In the genomic region with DNA sequence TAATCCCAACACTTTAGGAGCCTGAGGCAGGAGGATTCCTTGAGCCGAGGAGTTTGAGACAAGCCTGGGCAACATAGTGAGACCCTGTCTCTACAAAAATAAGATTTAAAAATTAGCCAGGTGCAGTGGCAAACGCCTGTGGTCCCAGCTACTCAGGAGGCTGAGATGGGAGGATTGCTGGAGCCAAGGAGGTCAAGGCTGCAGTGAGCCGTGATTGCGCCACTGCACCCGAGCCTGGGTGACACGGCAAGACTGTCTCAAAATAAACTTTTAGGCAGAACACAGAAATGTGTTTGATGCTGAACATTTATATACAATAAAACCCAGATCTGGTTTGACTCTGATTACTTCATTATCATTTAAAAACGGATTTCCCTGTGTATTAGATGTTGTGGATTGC, we compare ENCODE assay signal across 16 cellular contexts. TPM values are rescaled to one million over a fixed set of nuclear protein-coding genes. Genes with fewer than 3 reads are reported as not detected.
A peak's percentile ranks its signal among the peaks of the same experiment; 100 is the strongest.
DNase-seq lines count a peak whose midpoint lies in the region; ATAC-seq, FAIRE-seq and TF ChIP-seq lines count a peak whose summit lies in the region.
"Had no signal": no experiment of that assay in that cellular context is flagged by ENCODE, and none has a peak within 500 bp of the region (broad histone marks: within the 10 kb centered on the region; RNA-seq: fewer than 3 reads in every experiment).

No MANE protein-coding gene starts in this region.

- no peak for FAIRE-seq in HepG2 (lab: Jason Lieb, UNC)
- FAIRE-seq: endothelial cell of umbilical vein had no signal

- H3K9ac ChIP-seq in HepG2 (ENCODE audit: insufficient read depth, low read depth, low read length): no peak overlapping the region

- H3K36me3 ChIP-seq in HepG2 (replicated peaks in 1 of 2; ENCODE audit: control insufficient read depth in 1 of 2, insufficient read depth in 2 of 2, low read length in 2 of 2): peaks cover 11 to 39% of the 10 kb centered on the region in 2 experiments; a peak in 4 of 5 replicates
- H3K36me3 ChIP-seq in right lobe of liver: peaks cover 0 to 40% (median 11%) of the 10 kb centered on the region in 4 donors
- H3K36me3 ChIP-seq in CD8-positive, alpha-beta T cell (ENCODE audit: insufficient read depth, low read length): peaks cover 18% of the 10 kb centered on the region

- no peak for TF ChIP-seq RAD21 in HepG2 (CRISPR knock-in tag; IDR thresholded peaks at IDR 0.05)

- in situ Hi-C loops in HepG2 (cut with HindIII; ENCODE audit: extremely low pct_ligation_motif_present, low pct_unique_long_range_greater_than_20kb): no loop called here

- CTCF ChIA-PET in HepG2 (lab: Yijun Ruan, JAX; ENCODE audit: low intra/inter-chr PET ratio, low total read pairs): no interaction called here
- CTCF ChIA-PET in CD8-positive, alpha-beta T cell (lab: Charles Lee): no interaction called here

- no TSS peak for BruUV-seq in HepG2 (replicated peaks; lab: Mats Ljungman, UMichigan)

- peaks cover 56% of the 10 kb centered on the region for H3K4me1 Mint-ChIP-seq in CD8-positive, alpha-beta T cell (ENCODE audit: low read depth)

- no peaks in the 10 kb centered on the region for H3K27me3 ChIP-seq in HepG2 (ENCODE audit: control insufficient read depth in 1 of 2, insufficient read depth in 2 of 2, low read length in 2 of 2)
- no peaks in the 10 kb centered on the region for H3K27me3 ChIP-seq in right lobe of liver
- no peaks in the 10 kb centered on the region for H3K27me3 ChIP-seq in CD8-positive, alpha-beta T cell (ENCODE audit: insufficient read depth, low read length)
- H3K27me3 ChIP-seq: testis had no signal

- 84% methylated on average over 7 of the region's 7 CpGs for WGBS in HepG2 (ENCODE audit: low lambda C conversion rate)
- 55% methylated on average over 4 of the region's 7 CpGs for WGBS in right lobe of liver (ENCODE audit: insufficient coverage, low coverage, low lambda C conversion rate, missing lambda C conversion rate)

- no peak for ATAC-seq in HepG2
- ATAC-seq in right lobe of liver: no peak
- no peak for ATAC-seq in activated naive CD4-positive, alpha-beta T cell treated with anti-CD3 and anti-CD28 coated beads, Interleukin-2, amount 50 U/mL, for 72 hours
- ATAC-seq in HG02981 (IDR thresholded peaks at IDR 0.05; ENCODE audit: unreplicated experiment): no peak
- no peak for ATAC-seq in CD8-positive, alpha-beta T cell

- H3K79me2 ChIP-seq in HepG2 (ENCODE audit: insufficient read depth, low read length): peaks cover 16% of the 10 kb centered on the region

- H3K27ac Mint-ChIP-seq in activated naive CD4-positive, alpha-beta T cell treated with anti-CD3 and anti-CD28 coated beads, Interleukin-2, amount 50 U/mL, for 72 hours: peak overlapping the region; percentile 93 to 94
- no peak overlapping the region for H3K27ac Mint-ChIP-seq in CD8-positive, alpha-beta T cell

- H3K9me3 ChIP-seq in HepG2 (ENCODE audit: low read length) (no peaks in the 10 kb centered on the region), right lobe of liver (no peaks in the 10 kb centered on the region)
- H3K9me3 ChIP-seq in CD8-positive, alpha-beta T cell (ENCODE audit: low read length): no peaks in the 10 kb centered on the region
- H3K9me3 ChIP-seq: HAP-1, testis had no signal

- no peak overlapping the region for H3K27ac ChIP-seq in HepG2 (ENCODE audit: extremely low read length, insufficient read depth, low read length)
- H3K27ac ChIP-seq in right lobe of liver: no peak overlapping the region
- H3K27ac ChIP-seq in CD8-positive, alpha-beta T cell (ENCODE audit: low read depth, low read length): no peak overlapping the region
- H3K27ac ChIP-seq: testis had no signal

- H3K4me3 ChIP-seq in HepG2 (replicated peaks in 1 of 3; ENCODE audit: insufficient read depth in 1 of 3, low read depth in 2 of 3, low read length in 3 of 3) (no peak overlapping the region), right lobe of liver (no peak overlapping the region)
- H3K4me3 ChIP-seq in CD8-positive, alpha-beta T cell (ENCODE audit: low read depth, low read length): no peak overlapping the region
- H3K4me3 ChIP-seq: HAP-1, testis had no signal

- no peaks in the 10 kb centered on the region for H3K27me3 Mint-ChIP-seq in CD8-positive, alpha-beta T cell (ENCODE audit: low read depth)
- H3K27me3 Mint-ChIP-seq: activated CD4-positive, alpha-beta T cell treated with anti-CD3 and anti-CD28 coated beads, Interleukin-2, amount 10 ng/mL, durations not matched to agents 7 days and 5 days had no signal

- intact Hi-C loops in HepG2 (cut with micrococcal nuclease; ENCODE audit: unreplicated experiment) (no loop called here), right lobe of liver (cut with DNase I) (no loop called here)
- intact Hi-C loops in CD8-positive, alpha-beta T cell (cut with DNase I, micrococcal nuclease): no loop called here

- TF ChIP-seq CTCF in HepG2 (CRISPR knock-in tag; IDR thresholded peaks at IDR 0.05) (no peak), right lobe of liver (IDR thresholded peaks at IDR 0.05) (no peak)
- TF ChIP-seq CTCF in CD8-positive, alpha-beta T cell (IDR thresholded peaks at IDR 0.05): no peak

- no peak for TF ChIP-seq EP300 in HepG2 (IDR thresholded peaks at IDR 0.05; ENCODE audit: low read depth in 2 of 2, low read length in 2 of 2)
- no peak for TF ChIP-seq EP300 in HepG2 (CRISPR knock-in tag; IDR thresholded peaks at IDR 0.05; ENCODE audit: borderline replicate concordance)

- H4K20me1 ChIP-seq in HepG2 (ENCODE audit: insufficient read depth, low read length): no peaks in the 10 kb centered on the region

- peaks cover 28 to 61% of the 10 kb centered on the region in 2 donors for H3K36me3 Mint-ChIP-seq in activated naive CD4-positive, alpha-beta T cell treated with anti-CD3 and anti-CD28 coated beads, Interleukin-2, amount 50 U/mL, for 72 hours
- H3K36me3 Mint-ChIP-seq in CD8-positive, alpha-beta T cell: peaks cover 41% of the 10 kb centered on the region

- no peak overlapping the region for H3K4me3 Mint-ChIP-seq in CD8-positive, alpha-beta T cell

- TF ChIP-seq POLR2A in HepG2 (IDR thresholded peaks at IDR 0.05; ENCODE audit: insufficient read depth in 1 of 2, low read depth in 2 of 2, low read length in 2 of 2): no peak
- no peak for TF ChIP-seq POLR2A in right lobe of liver (IDR thresholded peaks at IDR 0.05)

- DNase-seq in HepG2 (ENCODE audit: low spot score) (no peak), right lobe of liver (no peak), GDM1 (lab: John Stamatoyannopoulos, UW) (no peak)
- no peak for DNase-seq in activated naive CD4-positive, alpha-beta T cell treated with anti-CD3 and anti-CD28 coated beads, Interleukin-2, amount 50 U/mL, for 72 hours (ENCODE audit: low spot score in 2 of 2)
- DNase-seq in CD8-positive, alpha-beta T cell: no peak
- DNase-seq: activated CD4-positive, alpha-beta T cell treated with anti-CD3 and anti-CD28 coated beads, Interleukin-2, amount 10 ng/mL, durations not matched to agents 7 days and 5 days; cortex of kidney; DMS79 treated with DMSO at 0.1 percent for 48 hours; NCI-H1105 treated with DMSO at 0.1 percent for 48 hours; NCI-H510A treated with DMSO at 0.1 percent for 48 hours; RPMI8226; stimulated activated CD4-positive, alpha-beta T cell treated with anti-CD3 and anti-CD28 coated beads, Interleukin-12 subunit alpha, Interleukin-12 subunit beta, amount 100 ng/mL, for 4 hours; testis had no signal

- no peaks in the 10 kb centered on the region for H3K9me3 Mint-ChIP-seq in activated naive CD4-positive, alpha-beta T cell treated with anti-CD3 and anti-CD28 coated beads, Interleukin-2, amount 50 U/mL, for 72 hours
- H3K9me3 Mint-ChIP-seq in CD8-positive, alpha-beta T cell: no peaks in the 10 kb centered on the region
- H3K9me3 Mint-ChIP-seq: activated CD4-positive, alpha-beta T cell treated with anti-CD3 and anti-CD28 coated beads, Interleukin-2, amount 10 ng/mL, durations not matched to agents 7 days and 5 days had no signal

- no peak overlapping the region for H2AFZ ChIP-seq in HepG2 (ENCODE audit: low read length)

- H3K4me1 ChIP-seq in HepG2 (ENCODE audit: insufficient read depth, low read length): peaks cover 23% of the 10 kb centered on the region
- H3K4me1 ChIP-seq in right lobe of liver: peaks cover 0 to 12% (median 5%) of the 10 kb centered on the region in 4 donors
- peaks cover 58% of the 10 kb centered on the region for H3K4me1 ChIP-seq in CD8-positive, alpha-beta T cell (ENCODE audit: insufficient read depth, low read length)

- POLR2A ChIA-PET in HepG2 (lab: Yijun Ruan, JAX): no interaction called here
- POLR2A ChIA-PET in CD8-positive, alpha-beta T cell (lab: Charles Lee): no interaction called here

- no peak overlapping the region for H3K4me2 ChIP-seq in HepG2 (ENCODE audit: low read depth, low read length)

RNA-seq across cellular contexts. Expression of gene ENTR1, which starts 4.9 kb away (rescaled TPM):
- 56.6 and 76.4 TPM in 2 replicates for total RNA-seq in HepG2 (2016; rRNA removed; fragmentation: Illumina TruSeq; extraction: Trizol)
- total RNA-seq in HepG2 (2016; cell fraction: cytosol; rRNA removed; fragmentation: Illumina TruSeq; extraction: Trizol; ENCODE audit: low read depth): 47.6 and 52.6 TPM in 2 replicates
- 51.9 and 75.7 TPM in 2 replicates for total RNA-seq in HepG2 (2016; cell fraction: insoluble cytoplasmic fraction; rRNA removed; fragmentation: Illumina TruSeq; extraction: Trizol)
- 90.1 and 92.9 TPM in 2 replicates for total RNA-seq in HepG2 (2016; cell fraction: membrane; rRNA removed; fragmentation: Illumina TruSeq; extraction: Trizol)
- 59.2 and 73.6 TPM in 2 replicates for total RNA-seq in HepG2 (2016; cell fraction: nucleus; rRNA removed; fragmentation: Illumina TruSeq; extraction: Trizol)
- 70.1 and 84.2 TPM in 2 replicates for polyA plus RNA-seq in HepG2 (2011; rRNA removed)
- polyA plus RNA-seq in HepG2 (2011; cell fraction: cytosol; rRNA removed): 35.5 and 40.6 TPM in 2 replicates
- polyA plus RNA-seq in HepG2 (2011; cell fraction: nucleus; rRNA removed): 236 and 246 TPM in 2 replicates
- 48.1 and 65.0 TPM in 2 replicates for polyA plus RNA-seq in HepG2 (2012)
- 47.0 and 48.8 TPM in 2 replicates for polyA plus RNA-seq in HepG2 (2016; cell fraction: cytosol; fragmentation: Illumina TruSeq; extraction: Trizol; ENCODE audit: low read depth)
- 57.5 and 58.8 TPM in 2 replicates for polyA plus RNA-seq in HepG2 (2016; cell fraction: insoluble cytoplasmic fraction; fragmentation: Illumina TruSeq; extraction: Trizol; ENCODE audit: low read depth)
- 70.9 TPM in 2 replicates for polyA plus RNA-seq in HepG2 (2016; cell fraction: membrane; fragmentation: Illumina TruSeq; extraction: Trizol; ENCODE audit: low read depth)
- polyA plus RNA-seq in HepG2 (2016; cell fraction: nucleus; fragmentation: Illumina TruSeq; extraction: Trizol; ENCODE audit: insufficient read depth, low read depth): 178 and 194 TPM in 2 replicates
- polyA minus RNA-seq in HepG2 (2011; rRNA and poly(A)+ RNA removed; ENCODE audit: low replicate concordance): 57.8 and 122 TPM in 2 replicates
- polyA minus RNA-seq in HepG2 (2011; cell fraction: cytosol; rRNA and poly(A)+ RNA removed): 17.6 and 22.7 TPM in 2 replicates
- polyA minus RNA-seq in HepG2 (2011; cell fraction: nucleus; rRNA and poly(A)+ RNA removed): 46.1 and 48.1 TPM in 2 replicates
- total RNA-seq in right lobe of liver: 10 to 100 TPM; 27.9 to 53.5 (median 35.4) TPM
- total RNA-seq in activated naive CD4-positive, alpha-beta T cell treated with anti-CD3 and anti-CD28 coated beads, Interleukin-2, amount 50 U/mL, for 72 hours: 10 to 100 TPM; 52.2 to 75.4 TPM
- total RNA-seq in CD8-positive, alpha-beta T cell: 10 to 100 TPM; 33.0 to 34.4 TPM

RNA-seq across cellular contexts. Expression of gene PMPCA, which starts 5.0 kb away (rescaled TPM):
- 75.7 and 88.4 TPM in 2 replicates for total RNA-seq in HepG2 (2016; rRNA removed; fragmentation: Illumina TruSeq; extraction: Trizol)
- 14.1 and 15.7 TPM in 2 replicates for total RNA-seq in HepG2 (2016; cell fraction: cytosol; rRNA removed; fragmentation: Illumina TruSeq; extraction: Trizol; ENCODE audit: low read depth)
- 70.5 and 92.4 TPM in 2 replicates for total RNA-seq in HepG2 (2016; cell fraction: insoluble cytoplasmic fraction; rRNA removed; fragmentation: Illumina TruSeq; extraction: Trizol)
- total RNA-seq in HepG2 (2016; cell fraction: membrane; rRNA removed; fragmentation: Illumina TruSeq; extraction: Trizol): 21.9 and 22.0 TPM in 2 replicates
- total RNA-seq in HepG2 (2016; cell fraction: nucleus; rRNA removed; fragmentation: Illumina TruSeq; extraction: Trizol): 58.2 and 62.3 TPM in 2 replicates
- polyA plus RNA-seq in HepG2 (2011; rRNA removed): 70.2 and 80.2 TPM in 2 replicates
- polyA plus RNA-seq in HepG2 (2011; cell fraction: cytosol; rRNA removed): 44.9 and 55.2 TPM in 2 replicates
- polyA plus RNA-seq in HepG2 (2011; cell fraction: nucleus; rRNA removed): 206 and 222 TPM in 2 replicates
- polyA plus RNA-seq in HepG2 (2012): 41.5 and 108 TPM in 2 replicates
- 10.1 and 10.7 TPM in 2 replicates for polyA plus RNA-seq in HepG2 (2016; cell fraction: cytosol; fragmentation: Illumina TruSeq; extraction: Trizol; ENCODE audit: low read depth)
- polyA plus RNA-seq in HepG2 (2016; cell fraction: insoluble cytoplasmic fraction; fragmentation: Illumina TruSeq; extraction: Trizol; ENCODE audit: low read depth): 86.9 and 90.6 TPM in 2 replicates
- 13.3 and 15.7 TPM in 2 replicates for polyA plus RNA-seq in HepG2 (2016; cell fraction: membrane; fragmentation: Illumina TruSeq; extraction: Trizol; ENCODE audit: low read depth)
- polyA plus RNA-seq in HepG2 (2016; cell fraction: nucleus; fragmentation: Illumina TruSeq; extraction: Trizol; ENCODE audit: insufficient read depth, low read depth): 114 and 129 TPM in 2 replicates
- polyA minus RNA-seq in HepG2 (2011; rRNA and poly(A)+ RNA removed; ENCODE audit: low replicate concordance): 57.2 and 74.5 TPM in 2 replicates
- 22.3 and 23.8 TPM in 2 replicates for polyA minus RNA-seq in HepG2 (2011; cell fraction: cytosol; rRNA and poly(A)+ RNA removed)
- polyA minus RNA-seq in HepG2 (2011; cell fraction: nucleus; rRNA and poly(A)+ RNA removed): 42.0 and 54.2 TPM in 2 replicates
- 10 to 100 TPM; 49.6 to 64.9 (median 52.8) TPM for total RNA-seq in right lobe of liver
- 100 to 1,000 TPM in 1 of 2 donors, 10 to 100 TPM in 1; 94.1 to 110 TPM for total RNA-seq in activated naive CD4-positive, alpha-beta T cell treated with anti-CD3 and anti-CD28 coated beads, Interleukin-2, amount 50 U/mL, for 72 hours
- 100 to 1,000 TPM; 107 to 111 TPM for total RNA-seq in CD8-positive, alpha-beta T cell

RNA-seq across cellular contexts. Expression of gene SNAPC4, which starts 5.5 kb away (rescaled TPM):
- total RNA-seq in HepG2 (2016; rRNA removed; fragmentation: Illumina TruSeq; extraction: Trizol) (4.3 and 6.0 TPM in 2 replicates), right lobe of liver (1 to 10 TPM; 3.8 to 6.5 (median 5.4) TPM)
- total RNA-seq in HepG2 (2016; cell fraction: cytosol; rRNA removed; fragmentation: Illumina TruSeq; extraction: Trizol; ENCODE audit: low read depth): 0.51 and 0.88 TPM in 2 replicates
- 3.9 and 6.1 TPM in 2 replicates for total RNA-seq in HepG2 (2016; cell fraction: insoluble cytoplasmic fraction; rRNA removed; fragmentation: Illumina TruSeq; extraction: Trizol)
- 1.5 TPM in 2 replicates for total RNA-seq in HepG2 (2016; cell fraction: membrane; rRNA removed; fragmentation: Illumina TruSeq; extraction: Trizol)
- 7.0 and 9.4 TPM in 2 replicates for total RNA-seq in HepG2 (2016; cell fraction: nucleus; rRNA removed; fragmentation: Illumina TruSeq; extraction: Trizol)
- 2.0 and 3.3 TPM in 2 replicates for polyA plus RNA-seq in HepG2 (2011; rRNA removed)
- 1.0 and 1.7 TPM in 2 replicates for polyA plus RNA-seq in HepG2 (2011; cell fraction: cytosol; rRNA removed)
- 20.5 and 27.4 TPM in 2 replicates for polyA plus RNA-seq in HepG2 (2011; cell fraction: nucleus; rRNA removed)
- polyA plus RNA-seq in HepG2 (2012): 3.3 TPM in 2 replicates
- 0.61 and 0.67 TPM in 2 replicates for polyA plus RNA-seq in HepG2 (2016; cell fraction: cytosol; fragmentation: Illumina TruSeq; extraction: Trizol; ENCODE audit: low read depth)
- 3.3 and 4.8 TPM in 2 replicates for polyA plus RNA-seq in HepG2 (2016; cell fraction: insoluble cytoplasmic fraction; fragmentation: Illumina TruSeq; extraction: Trizol; ENCODE audit: low read depth)
- 1.2 and 1.3 TPM in 2 replicates for polyA plus RNA-seq in HepG2 (2016; cell fraction: membrane; fragmentation: Illumina TruSeq; extraction: Trizol; ENCODE audit: low read depth)
- polyA plus RNA-seq in HepG2 (2016; cell fraction: nucleus; fragmentation: Illumina TruSeq; extraction: Trizol; ENCODE audit: insufficient read depth, low read depth): 37.0 and 38.1 TPM in 2 replicates
- 1.5 and 5.2 TPM in 2 replicates for polyA minus RNA-seq in HepG2 (2011; rRNA and poly(A)+ RNA removed; ENCODE audit: low replicate concordance)
- 0.53 and 1.1 TPM in 2 replicates for polyA minus RNA-seq in HepG2 (2011; cell fraction: cytosol; rRNA and poly(A)+ RNA removed)
- 6.3 and 6.8 TPM in 2 replicates for polyA minus RNA-seq in HepG2 (2011; cell fraction: nucleus; rRNA and poly(A)+ RNA removed)
- total RNA-seq in activated naive CD4-positive, alpha-beta T cell treated with anti-CD3 and anti-CD28 coated beads, Interleukin-2, amount 50 U/mL, for 72 hours: 10 to 100 TPM; 12.5 to 16.7 TPM
- total RNA-seq in CD8-positive, alpha-beta T cell: 1 to 10 TPM; 6.7 TPM

RNA-seq across cellular contexts. Expression of gene CARD9, which starts 32.0 kb away (rescaled TPM):
- 3.6 and 7.4 TPM in 2 replicates for total RNA-seq in HepG2 (2016; rRNA removed; fragmentation: Illumina TruSeq; extraction: Trizol)
- 2.1 TPM in 2 replicates for total RNA-seq in HepG2 (2016; cell fraction: cytosol; rRNA removed; fragmentation: Illumina TruSeq; extraction: Trizol; ENCODE audit: low read depth)
- total RNA-seq in HepG2 (2016; cell fraction: insoluble cytoplasmic fraction; rRNA removed; fragmentation: Illumina TruSeq; extraction: Trizol): 3.4 and 7.7 TPM in 2 replicates
- total RNA-seq in HepG2 (2016; cell fraction: membrane; rRNA removed; fragmentation: Illumina TruSeq; extraction: Trizol): 1.7 and 2.5 TPM in 2 replicates
- 7.9 and 8.9 TPM in 2 replicates for total RNA-seq in HepG2 (2016; cell fraction: nucleus; rRNA removed; fragmentation: Illumina TruSeq; extraction: Trizol)
- 3.3 and 7.2 TPM in 2 replicates for polyA plus RNA-seq in HepG2 (2011; rRNA removed)
- 1.3 and 2.2 TPM in 2 replicates for polyA plus RNA-seq in HepG2 (2011; cell fraction: cytosol; rRNA removed)
- polyA plus RNA-seq in HepG2 (2011; cell fraction: nucleus; rRNA removed): 51.0 and 60.5 TPM in 2 replicates
- polyA plus RNA-seq in HepG2 (2012): 2.6 and 4.5 TPM in 2 replicates
- polyA plus RNA-seq in HepG2 (2016; cell fraction: cytosol; fragmentation: Illumina TruSeq; extraction: Trizol; ENCODE audit: low read depth): 0.79 and 1.0 TPM in 2 replicates
- 2.6 and 5.2 TPM in 2 replicates for polyA plus RNA-seq in HepG2 (2016; cell fraction: insoluble cytoplasmic fraction; fragmentation: Illumina TruSeq; extraction: Trizol; ENCODE audit: low read depth)
- 0.66 and 0.74 TPM in 2 replicates for polyA plus RNA-seq in HepG2 (2016; cell fraction: membrane; fragmentation: Illumina TruSeq; extraction: Trizol; ENCODE audit: low read depth)
- 23.4 and 24.3 TPM in 2 replicates for polyA plus RNA-seq in HepG2 (2016; cell fraction: nucleus; fragmentation: Illumina TruSeq; extraction: Trizol; ENCODE audit: insufficient read depth, low read depth)
- 2.0 and 6.6 TPM in 2 replicates for polyA minus RNA-seq in HepG2 (2011; rRNA and poly(A)+ RNA removed; ENCODE audit: low replicate concordance)
- 0.62 and 0.99 TPM in 2 replicates for polyA minus RNA-seq in HepG2 (2011; cell fraction: cytosol; rRNA and poly(A)+ RNA removed)
- polyA minus RNA-seq in HepG2 (2011; cell fraction: nucleus; rRNA and poly(A)+ RNA removed): 8.3 and 8.4 TPM in 2 replicates
- total RNA-seq in right lobe of liver: 1 to 10 TPM in 3 of 6 experiments, under 1 TPM in 3; 0.48 to 1.6 (median 1.1) TPM
- total RNA-seq in activated naive CD4-positive, alpha-beta T cell treated with anti-CD3 and anti-CD28 coated beads, Interleukin-2, amount 50 U/mL, for 72 hours: 1 to 10 TPM; 1.3 to 1.7 TPM
- total RNA-seq in CD8-positive, alpha-beta T cell: under 1 TPM; 0.14 to 0.31 TPM

RNA-seq across cellular contexts. Expression of gene INPP5E, which starts 34.2 kb away (rescaled TPM):
- total RNA-seq in HepG2 (2016; rRNA removed; fragmentation: Illumina TruSeq; extraction: Trizol) (3.0 and 5.5 TPM in 2 replicates), right lobe of liver (1 to 10 TPM; 5.9 to 7.6 (median 6.0) TPM)
- 0.91 and 1.3 TPM in 2 replicates for total RNA-seq in HepG2 (2016; cell fraction: cytosol; rRNA removed; fragmentation: Illumina TruSeq; extraction: Trizol; ENCODE audit: low read depth)
- total RNA-seq in HepG2 (2016; cell fraction: insoluble cytoplasmic fraction; rRNA removed; fragmentation: Illumina TruSeq; extraction: Trizol): 2.7 and 5.4 TPM in 2 replicates
- 3.3 and 3.4 TPM in 2 replicates for total RNA-seq in HepG2 (2016; cell fraction: membrane; rRNA removed; fragmentation: Illumina TruSeq; extraction: Trizol)
- 5.6 and 6.0 TPM in 2 replicates for total RNA-seq in HepG2 (2016; cell fraction: nucleus; rRNA removed; fragmentation: Illumina TruSeq; extraction: Trizol)
- polyA plus RNA-seq in HepG2 (2011; rRNA removed): 5.5 and 7.5 TPM in 2 replicates
- 3.2 and 4.1 TPM in 2 replicates for polyA plus RNA-seq in HepG2 (2011; cell fraction: cytosol; rRNA removed)
- 45.5 and 51.1 TPM in 2 replicates for polyA plus RNA-seq in HepG2 (2011; cell fraction: nucleus; rRNA removed)
- 3.7 and 5.4 TPM in 2 replicates for polyA plus RNA-seq in HepG2 (2012)
- 0.89 and 1.0 TPM in 2 replicates for polyA plus RNA-seq in HepG2 (2016; cell fraction: cytosol; fragmentation: Illumina TruSeq; extraction: Trizol; ENCODE audit: low read depth)
- 4.0 and 5.3 TPM in 2 replicates for polyA plus RNA-seq in HepG2 (2016; cell fraction: insoluble cytoplasmic fraction; fragmentation: Illumina TruSeq; extraction: Trizol; ENCODE audit: low read depth)
- polyA plus RNA-seq in HepG2 (2016; cell fraction: membrane; fragmentation: Illumina TruSeq; extraction: Trizol; ENCODE audit: low read depth): 2.6 and 3.1 TPM in 2 replicates
- 22.1 and 22.8 TPM in 2 replicates for polyA plus RNA-seq in HepG2 (2016; cell fraction: nucleus; fragmentation: Illumina TruSeq; extraction: Trizol; ENCODE audit: insufficient read depth, low read depth)
- polyA minus RNA-seq in HepG2 (2011; rRNA and poly(A)+ RNA removed; ENCODE audit: low replicate concordance): 5.4 and 5.9 TPM in 2 replicates
- 2.7 and 3.1 TPM in 2 replicates for polyA minus RNA-seq in HepG2 (2011; cell fraction: cytosol; rRNA and poly(A)+ RNA removed)
- 5.8 and 7.5 TPM in 2 replicates for polyA minus RNA-seq in HepG2 (2011; cell fraction: nucleus; rRNA and poly(A)+ RNA removed)
- 10 to 100 TPM; 14.4 to 16.0 TPM for total RNA-seq in activated naive CD4-positive, alpha-beta T cell treated with anti-CD3 and anti-CD28 coated beads, Interleukin-2, amount 50 U/mL, for 72 hours
- 10 to 100 TPM; 11.4 to 12.7 TPM for total RNA-seq in CD8-positive, alpha-beta T cell
